In genomic region chr21:33682992-33683627, GRCh38 we compare ENCODE assay signal across 8 cellular contexts. TPM values are rescaled to one million over a fixed set of nuclear protein-coding genes. Genes with fewer than 3 reads are reported as not detected.
DNase-seq lines count a peak whose midpoint lies in the region; ATAC-seq and TF ChIP-seq lines count a peak whose summit lies in the region.

No MANE protein-coding gene starts in this region.

- no peak for TF ChIP-seq POLR2A in esophagus squamous epithelium (IDR thresholded peaks at IDR 0.05)

- CTCF ChIA-PET in Panc1 (lab: Charles Lee): no interaction called here

- no peak overlapping the region for H4K91ac ChIP-seq in neuronal stem cell (ENCODE audit: low read depth, low read length, poor library complexity)

- H3K9ac ChIP-seq in GM23248 (peak overlapping the region; percentile 26; the same call in 1 of the 2 replicates), neuronal stem cell (ENCODE audit: low read depth, low read length, poor library complexity) (no peak overlapping the region)

- no peak for TF ChIP-seq CTCF in Panc1 (IDR thresholded peaks at IDR 0.05)
- TF ChIP-seq CTCF in esophagus squamous epithelium (IDR thresholded peaks at IDR 0.05): no peak
- no peak for TF ChIP-seq CTCF in retinal pigment epithelial cell (conservative IDR thresholded peaks at IDR 0.05; ENCODE audit: low read depth, low read length)

- no peaks in the 10 kb centered on the region; the same call in 1 of the 2 replicates for H4K20me1 ChIP-seq in GM23248 (ENCODE audit: insufficient read depth)

- no peaks in the 10 kb centered on the region for H3K9me3 ChIP-seq in GM23248 (ENCODE audit: low read depth)
- no peaks in the 10 kb centered on the region for H3K9me3 ChIP-seq in Panc1 (ENCODE audit: control insufficient read depth, insufficient read depth, low read depth, low read length)
- H3K9me3 ChIP-seq in esophagus squamous epithelium: no peaks in the 10 kb centered on the region
- peaks cover 0 to 8% of the 10 kb centered on the region in 2 donors for H3K9me3 ChIP-seq in neuronal stem cell (replicated peaks in 1 of 2; ENCODE audit: control insufficient read depth in 2 of 2, insufficient read depth in 1 of 2, low read depth in 1 of 2, low read length in 2 of 2)

- no peaks in the 10 kb centered on the region for H3K79me1 ChIP-seq in neuronal stem cell (ENCODE audit: low read depth, low read length)

- H3K4me2 ChIP-seq in GM23248 (ENCODE audit: unreplicated experiment) (peak overlapping the region; percentile 83), neuronal stem cell (ENCODE audit: insufficient read depth, low read length, poor library complexity, severe bottlenecking) (no peak overlapping the region)

- peaks cover 54% of the 10 kb centered on the region for H3F3A ChIP-seq in GM23248 (ENCODE audit: insufficient read depth)

- in situ Hi-C loops in GM23248 (cut with MboI): no loop called here
- in situ Hi-C loops in Panc1 (cut with HindIII; ENCODE audit: low pct_unique_long_range_greater_than_20kb, low sequenced_read_pairs): no loop called here

- peaks cover 54% of the 10 kb centered on the region for H3K4me1 ChIP-seq in GM23248 (ENCODE audit: insufficient read depth)
- H3K4me1 ChIP-seq in Panc1 (ENCODE audit: control insufficient read depth, insufficient read depth, low read length): peaks cover 46% of the 10 kb centered on the region
- peaks cover 10 to 69% (median 31%) of the 10 kb centered on the region in 3 donors for H3K4me1 ChIP-seq in esophagus squamous epithelium
- peaks cover 6 to 42% of the 10 kb centered on the region in 2 donors for H3K4me1 ChIP-seq in neuronal stem cell (ENCODE audit: control insufficient read depth in 2 of 2, insufficient read depth in 1 of 2, low read depth in 1 of 2, low read length in 2 of 2)

- H2AFZ ChIP-seq in GM23248 (no peak overlapping the region), neuronal stem cell (ENCODE audit: low read length) (no peak overlapping the region)

- H3K9me2 ChIP-seq in GM23248 (ENCODE audit: insufficient read depth): no peaks in the 10 kb centered on the region

- no peak overlapping the region for H2BK120ac ChIP-seq in neuronal stem cell (ENCODE audit: low read depth, low read length)

- no TSS peak for BruUV-seq in Panc1 (replicated peaks; lab: Mats Ljungman, UMichigan)

- WGBS in GM23248 (ENCODE audit: low coverage in 1 of 2, low lambda C conversion rate in 2 of 2, missing lambda C conversion rate in 2 of 2), 2 experiments: 49 to 52% methylated on average over 4 of the region's 4 CpGs
- WGBS in esophagus squamous epithelium, 2 donors: 23 to 42% methylated on average over 4 of the region's 4 CpGs
- WGBS in neuronal stem cell (ENCODE audit: extremely low coverage in 2 of 2, insufficient read length in 2 of 2, insufficient replicate concordance in 1 of 2), 2 donors: no CpG with 5 or more reads among the region's 4 CpGs

- H2BK12ac ChIP-seq in neuronal stem cell (ENCODE audit: low read length): no peak overlapping the region

- intact Hi-C loops in Panc1 (cut with micrococcal nuclease; ENCODE audit: unreplicated experiment) (no loop called here), esophagus squamous epithelium (cut with DNase I) (no loop called here)

- no peaks in the 10 kb centered on the region for H3K36me3 ChIP-seq in GM23248 (ENCODE audit: low read depth)
- H3K36me3 ChIP-seq in Panc1 (ENCODE audit: control insufficient read depth, insufficient read depth, low read length): no peaks in the 10 kb centered on the region
- H3K36me3 ChIP-seq in esophagus squamous epithelium: no peaks in the 10 kb centered on the region
- H3K36me3 ChIP-seq in neuronal stem cell (replicated peaks in 1 of 2; ENCODE audit: control insufficient read depth in 2 of 2, insufficient read depth in 2 of 2, low read length in 2 of 2): no peaks in the 10 kb centered on the region

- H2BK15ac ChIP-seq in neuronal stem cell (ENCODE audit: low read length): no peak overlapping the region

- ATAC-seq in Panc1 (peak; percentile 84), HG03571 (IDR thresholded peaks at IDR 0.05; ENCODE audit: unreplicated experiment) (no peak)

- H3K4ac ChIP-seq in neuronal stem cell (ENCODE audit: low read length): no peak overlapping the region

- POLR2A ChIA-PET in Panc1 (lab: Charles Lee): no interaction called here

- no peak overlapping the region for H2BK5ac ChIP-seq in neuronal stem cell (ENCODE audit: low read length)

- no peak overlapping the region for H3K23ac ChIP-seq in neuronal stem cell (ENCODE audit: low read depth, low read length, poor library complexity)

- DNase-seq in GM23248 (peak; percentile 87), Panc1 (ENCODE audit: low read depth, low spot score) (peak; percentile 30), esophagus squamous epithelium (lab: John Stamatoyannopoulos, UW) (no peak), retinal pigment epithelial cell (ENCODE audit: low read depth) (peak; percentile 78), ureter (ENCODE audit: low spot score) (no peak), neuronal stem cell (ENCODE audit: low spot score) (no peak)
- no peak for DNase-seq in stimulated activated CD4-positive, alpha-beta T cell treated with anti-CD3 and anti-CD28 coated beads, Interleukin-4, amount 100 ng/mL, for 4 hours

- peak overlapping the region; percentile 51 for H3K4me3 ChIP-seq in GM23248
- no peak overlapping the region for H3K4me3 ChIP-seq in Panc1 (ENCODE audit: low read depth in 2 of 2, low read length in 2 of 2)
- H3K4me3 ChIP-seq in esophagus squamous epithelium: no peak overlapping the region
- H3K4me3 ChIP-seq in retinal pigment epithelial cell (ENCODE audit: low read length): no peak overlapping the region
- no peak overlapping the region for H3K4me3 ChIP-seq in neuronal stem cell (ENCODE audit: low read length in 2 of 2)

- peak overlapping the region; percentile 72 for H3K27ac ChIP-seq in GM23248
- peak overlapping the region; percentile 44 for H3K27ac ChIP-seq in Panc1 (ENCODE audit: low read length)
- peak overlapping the region; percentile 1 to 70 (median 56) for H3K27ac ChIP-seq in esophagus squamous epithelium
- no peak overlapping the region for H3K27ac ChIP-seq in neuronal stem cell (replicated peaks; ENCODE audit: low read length)

- no peak overlapping the region for H4K8ac ChIP-seq in neuronal stem cell (ENCODE audit: low read depth, low read length)

- peaks cover 89% of the 10 kb centered on the region for H3K79me2 ChIP-seq in GM23248 (ENCODE audit: insufficient read depth)

- no peak overlapping the region for H3K18ac ChIP-seq in neuronal stem cell (ENCODE audit: low read length)

- H3K27me3 ChIP-seq in GM23248 (replicated peaks; ENCODE audit: insufficient read depth) (no peaks in the 10 kb centered on the region), Panc1 (ENCODE audit: control insufficient read depth, insufficient read depth, low read length) (no peaks in the 10 kb centered on the region), esophagus squamous epithelium (no peaks in the 10 kb centered on the region), neuronal stem cell (ENCODE audit: control insufficient read depth in 3 of 3, insufficient read depth in 3 of 3, low read depth in 1 of 3, low read length in 3 of 3) (no peaks in the 10 kb centered on the region)

- H2AK5ac ChIP-seq in neuronal stem cell (ENCODE audit: low read depth, low read length): no peak overlapping the region

- no peak overlapping the region for H3K14ac ChIP-seq in neuronal stem cell (ENCODE audit: low read length)

RNA-seq across cellular contexts. Expression of gene ITSN1, which starts 40.8 kb away (rescaled TPM):
- total RNA-seq in GM23248 (2014; rRNA removed; shearing (Covaris generic)): 35.5 and 43.4 TPM in 2 replicates
- polyA plus RNA-seq in GM23248 (2016; fragmentation: Nextera tagmentation; extraction: Ambion mirVana): 48.2 and 57.1 TPM in 2 replicates
- total RNA-seq in Panc1 (2021; ENCODE audit: unreplicated experiment) (50.3 TPM), esophagus squamous epithelium (10 to 100 TPM in 3 of 4 donors, 1 to 10 TPM in 1; 9.5 to 27.1 (median 11.6) TPM), ureter (52.5 TPM)
- polyA plus RNA-seq in Panc1 (2012; ENCODE audit: insufficient read length): 37.6 TPM
- polyA plus RNA-seq in neuronal stem cell (2013, experiment 1 of 2): 53.1 TPM
- 52.6 TPM for polyA plus RNA-seq in neuronal stem cell (2013, experiment 2 of 2)

RNA-seq across cellular contexts. Expression of gene CRYZL1, which starts 41.6 kb away (rescaled TPM):
- 13.6 and 18.3 TPM in 2 replicates for total RNA-seq in GM23248 (2014; rRNA removed; shearing (Covaris generic))
- 35.7 and 37.4 TPM in 2 replicates for polyA plus RNA-seq in GM23248 (2016; fragmentation: Nextera tagmentation; extraction: Ambion mirVana)
- total RNA-seq in Panc1 (2021; ENCODE audit: unreplicated experiment): 24.8 TPM
- polyA plus RNA-seq in Panc1 (2012; ENCODE audit: insufficient read length): 13.7 TPM
- total RNA-seq in esophagus squamous epithelium: 10 to 100 TPM in 3 of 4 donors, 1 to 10 TPM in 1; 7.9 to 25.7 (median 15.3) TPM
- total RNA-seq in ureter: 54.0 TPM
- 50.0 TPM for polyA plus RNA-seq in neuronal stem cell (2013, experiment 1 of 2)
- polyA plus RNA-seq in neuronal stem cell (2013, experiment 2 of 2): 49.1 TPM

Comparison
In these comparisons a context has a peak if more than half of its experiments do, and no peak if none do; other contexts are left out.
1. DNase-seq: peak in GM23248 (single experiment), Panc1 (single experiment) and retinal pigment epithelial cell (single experiment); none in esophagus squamous epithelium (single experiment), stimulated activated CD4-positive, alpha-beta T cell treated with anti-CD3 and anti-CD28 coated beads, Interleukin-4, amount 100 ng/mL, for 4 hours (0 of 2), ureter (single experiment) and neuronal stem cell (single experiment).